Comparison of ENCODE assay signal across 20 cellular contexts in genomic region chr12:117890644-117891043, GRCh38.
DNase-seq lines count a peak whose midpoint lies in the region; ATAC-seq and TF ChIP-seq lines count a peak whose summit lies in the region.
"Had no signal": no experiment of that assay in that cellular context is flagged by ENCODE, and none has a peak within 500 bp of the region (broad histone marks: within the 10 kb centered on the region; RNA-seq: fewer than 3 reads in every experiment).

No MANE protein-coding gene starts in this region.

- H3K23ac ChIP-seq in IMR-90 (ENCODE audit: low read depth, low read length): no peak overlapping the region

- H3K56ac ChIP-seq in IMR-90 (ENCODE audit: extremely low read depth, insufficient read depth, low read length): no peak overlapping the region

- BruUV-seq in IMR-90 (replicated peaks; lab: Mats Ljungman, UMichigan): no TSS peak

- 71% methylated on average over 2 of the region's 2 CpGs for WGBS in right cardiac atrium
- WGBS in IMR-90 (ENCODE audit: extremely low coverage in 2 of 2, insufficient read length in 1 of 2), 2 experiments: no CpG with 5 or more reads among the region's 2 CpGs

- no peak for TF ChIP-seq POLR2A in IMR-90 (IDR thresholded peaks at IDR 0.05; ENCODE audit: low read depth, low read length)

- no peaks in the 10 kb centered on the region for H3K79me1 ChIP-seq in IMR-90 (ENCODE audit: low read depth in 1 of 2, low read length in 2 of 2)

- H2AK9ac ChIP-seq in IMR-90 (replicated peaks; ENCODE audit: low read depth, low read length, poor library complexity): no peak overlapping the region

- no peak overlapping the region for H4K91ac ChIP-seq in IMR-90 (ENCODE audit: insufficient read depth, low read depth, low read length)

- TF ChIP-seq RAD21 in IMR-90 (IDR thresholded peaks at IDR 0.05; ENCODE audit: low read length): no peak

- H3K27me3 ChIP-seq in right cardiac atrium (ENCODE audit: control insufficient read depth, insufficient read depth) (no peaks in the 10 kb centered on the region), IMR-90 (ENCODE audit: control insufficient read depth, insufficient read depth, low read length) (no peaks in the 10 kb centered on the region)

- no peak overlapping the region for H2BK5ac ChIP-seq in IMR-90 (ENCODE audit: low read depth, low read length, poor library complexity, severe bottlenecking)

- no peak for TF ChIP-seq CTCF in IMR-90 (conservative IDR thresholded peaks at IDR 0.05; ENCODE audit: low read depth, low read length)

- H4K8ac ChIP-seq in IMR-90 (ENCODE audit: low read depth in 2 of 2, low read length in 2 of 2): no peak overlapping the region

- dilution Hi-C loops in IMR-90 (cut with HindIII; ENCODE audit: low sequenced_read_pairs, unreplicated experiment): no loop called here

- DNase-seq in right cardiac atrium (no peak), cardiac septum (ENCODE audit: low spot score) (no peak), IMR-90 (no peak), fibroblast of the conjunctiva (ENCODE audit: low read depth) (peak; percentile 23)
- DNase-seq in activated CD8-positive, alpha-beta memory T cell treated with anti-CD3 and anti-CD28 coated beads, Interleukin-2, amount 50 U/mL, for 48 hours: no peak
- DNase-seq: CD4-positive, alpha-beta T cell; GOT3; HCEC 1CT; NCI-H1092 treated with DMSO at 0.1 percent for 48 hours; NCI-H1436; NCI-H187; NCI-H2081 treated with DMSO at 0.1 percent for 48 hours; NCI-H2171; NCI-H226; NCI-H510A; NCI-H69; SHP77 treated with DMSO at 0.1 percent for 48 hours had no signal

- in situ Hi-C loops in IMR-90 (cut with MboI; ENCODE audit: low sequenced_read_pairs): no loop called here

- H3K4me1 ChIP-seq in right cardiac atrium (ENCODE audit: control insufficient read depth, insufficient read depth, low read length) (no peaks in the 10 kb centered on the region), IMR-90 (ENCODE audit: control insufficient read depth, insufficient read depth, low read length) (no peaks in the 10 kb centered on the region)

- H2BK20ac ChIP-seq in IMR-90 (ENCODE audit: low read depth, low read length): no peak overlapping the region

- intact Hi-C loops in right cardiac atrium (cut with DNase I): no loop called here
- intact Hi-C loops in cardiac septum (cut with DNase I): no loop called here
- intact Hi-C loops in IMR-90 (cut with micrococcal nuclease): no loop called here

- H3K36me3 ChIP-seq in IMR-90 (ENCODE audit: control insufficient read depth, insufficient read depth, low read length): no peaks in the 10 kb centered on the region

- H3K27ac ChIP-seq in right cardiac atrium (ENCODE audit: low read length) (no peak overlapping the region), IMR-90 (ENCODE audit: insufficient read depth, low read length) (no peak overlapping the region)
- H3K27ac ChIP-seq: HL-60 had no signal

- no peaks in the 10 kb centered on the region for H3K9me1 ChIP-seq in IMR-90 (ENCODE audit: insufficient read depth, low read length)

- no peak overlapping the region for H3K4me2 ChIP-seq in IMR-90 (ENCODE audit: low read depth, low read length)

- H3K9ac ChIP-seq in IMR-90 (ENCODE audit: low read depth, low read length): no peak overlapping the region

- no peak overlapping the region for H3K4ac ChIP-seq in IMR-90 (ENCODE audit: low read depth, low read length)

- ATAC-seq in right cardiac atrium (peak; percentile 60 to 69), IMR-90 (ENCODE audit: low read depth) (no peak), GM19463 (IDR thresholded peaks at IDR 0.05; ENCODE audit: unreplicated experiment) (no peak), HG02884 (IDR thresholded peaks at IDR 0.05; ENCODE audit: unreplicated experiment) (no peak)

- no peak overlapping the region for H3K18ac ChIP-seq in IMR-90 (ENCODE audit: low read depth, low read length)

- POLR2A ChIA-PET in IMR-90 (lab: Charles Lee; ENCODE audit: unreplicated experiment): no interaction called here

- H2BK15ac ChIP-seq in IMR-90 (ENCODE audit: low read depth, low read length): no peak overlapping the region

- H3K9me3 ChIP-seq in right cardiac atrium (ENCODE audit: control insufficient read depth, low read length) (no peaks in the 10 kb centered on the region), IMR-90 (ENCODE audit: control insufficient read depth, insufficient read depth, low read length) (peaks cover 2% of the 10 kb centered on the region; the same call in 1 of the 2 replicates)

- H4K5ac ChIP-seq in IMR-90 (ENCODE audit: low read depth, low read length): no peak overlapping the region

- H3K4me3 ChIP-seq in right cardiac atrium (ENCODE audit: low read length) (no peak overlapping the region), IMR-90 (ENCODE audit: insufficient read depth, low read depth, low read length) (no peak overlapping the region)

- H4K20me1 ChIP-seq in IMR-90 (ENCODE audit: insufficient read depth, low read length): no peaks in the 10 kb centered on the region

- H2AK5ac ChIP-seq in IMR-90 (ENCODE audit: low read depth, low read length): no peak overlapping the region

- CTCF ChIA-PET in IMR-90 (lab: Yijun Ruan, JAX): no interaction called here

- no peak overlapping the region for H2AFZ ChIP-seq in IMR-90 (replicated peaks; ENCODE audit: low read length, poor library complexity)

- no peak overlapping the region for H2BK120ac ChIP-seq in IMR-90 (ENCODE audit: low read depth, low read length)

- no peak overlapping the region for H3K14ac ChIP-seq in IMR-90 (replicated peaks; ENCODE audit: low read depth, low read length)

TF ChIP-seq in IMR-90, 13 proteins besides CTCF, POLR2A, EP300 and RAD21:
- 0 out of 2 replicates have a peak, but pooled peaks have one; percentile 1 for TF ChIP-seq CEBPB (IDR thresholded peaks at IDR 0.05; ENCODE audit: low read depth, low read length)
- no peak for TF ChIP-seq MXI1 (IDR thresholded peaks at IDR 0.05; ENCODE audit: borderline replicate concordance, low read depth, low read length)

Comparison
In these comparisons a context has a peak if more than half of its experiments do, and no peak if none do; other contexts are left out.
1. ATAC-seq: peak in right cardiac atrium (2 of 2); none in IMR-90 (single experiment), GM19463 (single experiment) and HG02884 (single experiment).